8 cellular contexts compared by ENCODE assay signal in the genomic region with DNA sequence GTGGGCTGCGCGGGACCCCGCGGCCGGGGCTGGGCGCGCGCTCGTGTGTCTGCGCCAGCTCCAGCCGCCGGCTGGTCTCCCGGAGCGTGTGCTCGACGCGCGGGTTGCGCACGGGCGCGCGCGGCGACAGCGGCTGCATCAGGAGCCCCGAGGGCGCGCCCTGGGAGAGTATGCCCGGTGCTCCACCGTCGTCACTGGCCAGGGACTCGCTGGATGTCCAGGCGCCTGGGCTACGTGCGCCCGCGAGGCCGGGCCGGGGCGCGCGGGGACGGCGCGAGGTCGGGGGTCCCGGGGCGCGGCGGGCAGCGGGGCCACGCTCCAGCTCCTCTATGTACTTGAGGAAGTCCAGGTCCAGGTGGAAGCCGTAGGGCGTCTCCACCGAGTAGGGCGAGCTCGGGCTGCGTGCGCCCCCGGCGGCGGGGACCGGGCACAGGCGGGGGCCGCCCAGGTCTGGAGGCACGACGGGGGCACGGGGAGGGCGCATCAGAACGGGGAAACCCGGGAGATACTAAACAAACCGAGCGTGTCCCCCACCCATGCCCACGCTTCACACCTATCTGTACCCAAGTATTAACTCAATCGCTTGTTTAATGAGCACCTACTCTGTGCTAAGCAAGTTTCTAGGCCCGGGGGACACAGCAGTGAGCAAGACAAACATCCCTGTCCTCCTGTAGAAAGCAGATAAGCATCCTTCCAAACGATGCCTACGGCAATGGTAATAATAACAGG. TPM values are rescaled to one million over a fixed set of nuclear protein-coding genes. Genes with fewer than 3 reads are reported as not detected.
DNase-seq lines count a peak whose midpoint lies in the region; ATAC-seq and TF ChIP-seq lines count a peak whose summit lies in the region.

No MANE protein-coding gene starts in this region.

- TF ChIP-seq CTCF in GM12865 (IDR thresholded peaks at IDR 0.05; ENCODE audit: insufficient read depth, low read depth, low read length, missing control alignments) (peak; percentile 23), body of pancreas (IDR thresholded peaks at IDR 0.05) (no peak), nephron progenitor cell (IDR thresholded peaks at IDR 0.05) (peak; percentile 10)

- no peak overlapping the region for H3K9ac ChIP-seq in HUES48 (ENCODE audit: low read depth, low read length)

- H3K27ac ChIP-seq in HUES48 (ENCODE audit: low read depth, low read length) (no peak overlapping the region), body of pancreas (no peak overlapping the region)

- intact Hi-C loops in body of pancreas (cut with DNase I): no loop called here

- 4 to 23% methylated on average over 8 to 46 of the region's 79 CpGs for WGBS in body of pancreas, 2 donors

- H3K27me3 Mint-ChIP-seq in nephron progenitor cell (ENCODE audit: low read depth, poor library complexity): peaks cover 82% of the 10 kb centered on the region

- H3K4me1 Mint-ChIP-seq in nephron progenitor cell: peaks cover 26% of the 10 kb centered on the region

- no peak overlapping the region for H3K27ac Mint-ChIP-seq in nephron progenitor cell

- H3K9me3 ChIP-seq in HUES48 (ENCODE audit: control insufficient read depth, insufficient read depth, low read length) (no peaks in the 10 kb centered on the region), body of pancreas (no peaks in the 10 kb centered on the region)

- ATAC-seq in body of pancreas (peak; percentile 22), HG03097 (IDR thresholded peaks at IDR 0.05; ENCODE audit: low FRiP score, unreplicated experiment) (no peak), HG03378 (IDR thresholded peaks at IDR 0.05; ENCODE audit: unreplicated experiment) (no peak), HG03571 (IDR thresholded peaks at IDR 0.05; ENCODE audit: unreplicated experiment) (no peak), GM21390 (IDR thresholded peaks at IDR 0.05; ENCODE audit: unreplicated experiment) (no peak)

- H3K36me3 Mint-ChIP-seq in nephron progenitor cell (ENCODE audit: low read depth): no peaks in the 10 kb centered on the region

- H3K36me3 ChIP-seq in HUES48 (ENCODE audit: control insufficient read depth, insufficient read depth, low read length): no peaks in the 10 kb centered on the region
- H3K36me3 ChIP-seq in body of pancreas (replicated peaks in 1 of 2; ENCODE audit: insufficient read depth in 1 of 2, low read depth in 2 of 2): no peaks in the 10 kb centered on the region

- peak; percentile 35 for DNase-seq in GM12865 (ENCODE audit: low read depth)
- DNase-seq in body of pancreas: no peak
- no peak for DNase-seq in nephron progenitor cell

- H3K9me3 Mint-ChIP-seq in nephron progenitor cell: no peaks in the 10 kb centered on the region

- H3K4me1 ChIP-seq in HUES48 (ENCODE audit: control insufficient read depth, insufficient read depth, low read length) (peaks cover 8% of the 10 kb centered on the region), body of pancreas (peaks cover 18% of the 10 kb centered on the region)

- peaks cover 37% of the 10 kb centered on the region for H3K27me3 ChIP-seq in HUES48 (ENCODE audit: control insufficient read depth, insufficient read depth, low read length)
- H3K27me3 ChIP-seq in body of pancreas: peaks cover 0 to 20% of the 10 kb centered on the region in 2 donors

- H3K4me3 Mint-ChIP-seq in nephron progenitor cell: peak overlapping the region; percentile 55

- no peak for TF ChIP-seq POLR2A in body of pancreas (IDR thresholded peaks at IDR 0.05)

- H3K4me3 ChIP-seq in GM12865 (ENCODE audit: low read depth, low read length) (no peak overlapping the region), HUES48 (ENCODE audit: low read depth, low read length) (peak overlapping the region; percentile 65; the same call in 1 of the 2 replicates), body of pancreas (no peak overlapping the region)

RNA-seq across cellular contexts. Expression of gene KANK3, which starts 7.6 kb away (rescaled TPM):
- 10 to 100 TPM in 1 of 2 donors, 1 to 10 TPM in 1; 9.1 to 25.7 TPM for total RNA-seq in body of pancreas

RNA-seq across cellular contexts. Expression of gene RPS28, which starts 14.2 kb away (rescaled TPM):
- total RNA-seq in body of pancreas: 100 to 1,000 TPM; 322 to 334 TPM

RNA-seq across cellular contexts. Expression of gene NDUFA7, which starts 14.3 kb away (rescaled TPM):
- 1 to 10 TPM; 4.3 to 6.7 TPM for total RNA-seq in body of pancreas

RNA-seq across cellular contexts. Expression of gene CD320, which starts 27.3 kb away (rescaled TPM):
- 10 to 100 TPM; 34.0 to 41.2 TPM for total RNA-seq in body of pancreas

RNA-seq across cellular contexts. Expression of gene ANGPTL4, which starts 28.4 kb away (rescaled TPM):
- 100 to 1,000 TPM in 1 of 2 donors, 10 to 100 TPM in 1; 68.7 to 110 TPM for total RNA-seq in body of pancreas

Comparison
In these comparisons a context has a peak if more than half of its experiments do, and no peak if none do; other contexts are left out.
1. CTCF ChIP-seq: peak in GM12865 (single experiment) and nephron progenitor cell (single experiment); none in body of pancreas (0 of 7).